Comparison of ENCODE assay signal across 1 cellular context in genomic region chr6:154933181-154933827, GRCh38.
TF ChIP-seq lines count a peak whose summit lies in the region.

No MANE protein-coding gene starts in this region.

TF ChIP-seq in HCT116, 20 proteins besides CTCF, POLR2A, EP300 and RAD21 (continued from another document):
- TF ChIP-seq, protein P1, sequence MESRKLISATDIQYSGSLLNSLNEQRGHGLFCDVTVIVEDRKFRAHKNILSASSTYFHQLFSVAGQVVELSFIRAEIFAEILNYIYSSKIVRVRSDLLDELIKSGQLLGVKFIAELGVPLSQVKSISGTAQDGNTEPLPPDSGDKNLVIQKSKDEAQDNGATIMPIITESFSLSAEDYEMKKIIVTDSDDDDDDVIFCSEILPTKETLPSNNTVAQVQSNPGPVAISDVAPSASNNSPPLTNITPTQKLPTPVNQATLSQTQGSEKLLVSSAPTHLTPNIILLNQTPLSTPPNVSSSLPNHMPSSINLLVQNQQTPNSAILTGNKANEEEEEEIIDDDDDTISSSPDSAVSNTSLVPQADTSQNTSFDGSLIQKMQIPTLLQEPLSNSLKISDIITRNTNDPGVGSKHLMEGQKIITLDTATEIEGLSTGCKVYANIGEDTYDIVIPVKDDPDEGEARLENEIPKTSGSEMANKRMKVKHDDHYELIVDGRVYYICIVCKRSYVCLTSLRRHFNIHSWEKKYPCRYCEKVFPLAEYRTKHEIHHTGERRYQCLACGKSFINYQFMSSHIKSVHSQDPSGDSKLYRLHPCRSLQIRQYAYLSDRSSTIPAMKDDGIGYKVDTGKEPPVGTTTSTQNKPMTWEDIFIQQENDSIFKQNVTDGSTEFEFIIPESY (IDR thresholded peaks at IDR 0.05; ENCODE audit: extremely low read depth, insufficient replicate concordance, low read length) = no peak
- no peak for TF ChIP-seq TCF7L2 (IDR thresholded peaks at IDR 0.05; ENCODE audit: borderline replicate concordance, extremely low read depth, insufficient read depth, insufficient read length)
